ENCODE assay signal across 8 cellular contexts in the genomic region with DNA sequence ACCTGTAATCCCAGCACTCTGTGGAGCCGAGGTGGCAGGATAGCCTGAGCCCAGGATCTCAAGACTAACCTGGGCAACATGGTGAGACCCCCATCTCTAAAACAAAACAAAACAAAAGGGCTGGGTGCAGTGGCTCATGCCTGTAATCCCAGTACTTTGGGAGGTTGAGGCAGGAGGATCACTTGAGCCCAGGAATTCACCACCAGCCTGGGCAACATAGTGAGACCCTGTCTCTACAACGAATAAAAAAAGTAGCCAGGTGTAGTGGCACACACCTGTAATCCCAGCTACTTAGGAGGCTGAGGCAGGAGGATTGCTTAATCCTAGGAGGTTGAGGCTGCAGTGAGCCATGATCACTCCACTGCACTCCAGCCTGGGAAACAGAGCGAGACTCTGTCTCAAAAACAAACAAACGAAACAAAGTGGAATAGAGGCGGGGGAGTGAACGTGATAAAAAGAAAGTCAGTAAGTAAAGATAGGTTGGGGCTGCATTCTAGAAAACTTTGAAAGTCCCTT. TPM values are rescaled to one million over a fixed set of nuclear protein-coding genes. Genes with fewer than 3 reads are reported as not detected.
DNase-seq lines count a peak whose midpoint lies in the region; ATAC-seq, FAIRE-seq and TF ChIP-seq lines count a peak whose summit lies in the region.
"Not testable (repeated sequence)": the region's sequence is repeated elsewhere in the genome, so short reads cannot be mapped to it uniquely, and the experiment has no call there.

No MANE protein-coding gene starts in this region.

- WGBS in upper lobe of left lung, 2 donors = 89 to 97% methylated on average over 6 of the region's 6 CpGs

- peaks cover 32% of the 10 kb centered on the region for H3K36me3 Mint-ChIP-seq in GM23338 (ENCODE audit: low read depth)
- H3K36me3 Mint-ChIP-seq in activated CD4-positive, alpha-beta memory T cell treated with anti-CD3 and anti-CD28 coated beads for 36 hours = peaks cover 32% of the 10 kb centered on the region
- peaks cover 14% of the 10 kb centered on the region for H3K36me3 Mint-ChIP-seq in activated naive CD8-positive, alpha-beta T cell
- peaks cover 19% of the 10 kb centered on the region for H3K36me3 Mint-ChIP-seq in neural crest cell (ENCODE audit: low read depth)
- H3K36me3 Mint-ChIP-seq in stimulated activated memory B cell treated with anti-CD40 and anti-IgM and Interleukin-4, amounts not matched to agents 10 μg/mL and 1 μg/mL and 100 μg/mL, for 72 hours = peaks cover 61% of the 10 kb centered on the region

- TF ChIP-seq EP300 in upper lobe of left lung (IDR thresholded peaks at IDR 0.05) = not testable (repeated sequence)

- H3K27ac ChIP-seq in GM23338 (ENCODE audit: low read depth) (0 out of 2 replicates have a peak overlapping the region, but pooled peaks have one; percentile 66), dorsolateral prefrontal cortex (peak overlapping the region; percentile 63 to 99 (median 93)), kidney (ENCODE audit: low read depth in 2 of 2, low read length in 2 of 2) (peak overlapping the region; percentile 45 to 73), upper lobe of left lung (peak overlapping the region in 3 of 4 donors; percentile 5 to 59 (median 35))

- DNase-seq in GM23338 (ENCODE audit: low spot score); activated CD4-positive, alpha-beta memory T cell treated with anti-CD3 and anti-CD28 coated beads for 36 hours; dorsolateral prefrontal cortex; neural crest cell (ENCODE audit: low read depth, low spot score); upper lobe of left lung: not testable (repeated sequence)
- peak; percentile 9 for DNase-seq in kidney

- not testable (repeated sequence) for H3K27ac Mint-ChIP-seq in GM23338
- H3K27ac Mint-ChIP-seq in activated CD4-positive, alpha-beta memory T cell treated with anti-CD3 and anti-CD28 coated beads for 36 hours = peak overlapping the region; percentile 78
- peak overlapping the region; percentile 87 for H3K27ac Mint-ChIP-seq in activated naive CD8-positive, alpha-beta T cell
- peak overlapping the region; percentile 9 for H3K27ac Mint-ChIP-seq in neural crest cell (ENCODE audit: unreplicated experiment)
- H3K27ac Mint-ChIP-seq in stimulated activated memory B cell treated with anti-CD40 and anti-IgM and Interleukin-4, amounts not matched to agents 10 μg/mL and 1 μg/mL and 100 μg/mL, for 72 hours = peak overlapping the region; percentile 31

- H3K4me1 Mint-ChIP-seq in GM23338 (peaks cover 17% of the 10 kb centered on the region), neural crest cell (peaks cover 36% of the 10 kb centered on the region)
- H3K4me1 Mint-ChIP-seq in activated CD4-positive, alpha-beta memory T cell treated with anti-CD3 and anti-CD28 coated beads for 36 hours (ENCODE audit: low read depth) = peaks cover 61% of the 10 kb centered on the region
- peaks cover 79% of the 10 kb centered on the region for H3K4me1 Mint-ChIP-seq in activated naive CD8-positive, alpha-beta T cell (ENCODE audit: low read depth)
- peaks cover 36% of the 10 kb centered on the region for H3K4me1 Mint-ChIP-seq in stimulated activated memory B cell treated with anti-CD40 and anti-IgM and Interleukin-4, amounts not matched to agents 10 μg/mL and 1 μg/mL and 100 μg/mL, for 72 hours

- not testable (repeated sequence) for H3K9ac ChIP-seq in kidney (ENCODE audit: low read length in 2 of 2)

- H3K27me3 ChIP-seq in GM23338 (ENCODE audit: insufficient read depth); dorsolateral prefrontal cortex; upper lobe of left lung: not testable (repeated sequence)

- not testable (repeated sequence) for TF ChIP-seq POLR2A in upper lobe of left lung (IDR thresholded peaks at IDR 0.05)

- intact Hi-C loops in activated CD4-positive, alpha-beta memory T cell treated with anti-CD3 and anti-CD28 coated beads for 36 hours (cut with micrococcal nuclease); kidney (cut with DNase I): not testable (repeated sequence)
- intact Hi-C loops in dorsolateral prefrontal cortex (cut with DNase I) = loop anchor here in 1 of 2 donors (5.0 kb wide), 1 partner anchor 61 kb away; no protein-coding TSS in a partner anchor

- POLR2A ChIA-PET in activated CD4-positive, alpha-beta memory T cell treated with anti-CD3 and anti-CD28 coated beads for 36 hours (lab: Charles Lee) = not testable (repeated sequence)

- H3K4me3 Mint-ChIP-seq in GM23338; activated CD4-positive, alpha-beta memory T cell treated with anti-CD3 and anti-CD28 coated beads for 36 hours; neural crest cell; stimulated activated memory B cell treated with anti-CD40 and anti-IgM and Interleukin-4, amounts not matched to agents 10 μg/mL and 1 μg/mL and 100 μg/mL, for 72 hours: not testable (repeated sequence)
- H3K4me3 Mint-ChIP-seq in activated naive CD8-positive, alpha-beta T cell = peak overlapping the region; percentile 58

- H3K36me3 ChIP-seq in GM23338 (ENCODE audit: insufficient read depth) = peaks cover 13% of the 10 kb centered on the region
- H3K36me3 ChIP-seq in kidney (ENCODE audit: control insufficient read depth in 1 of 2, insufficient read depth in 2 of 2, low read length in 2 of 2) = peaks cover 12 to 21% of the 10 kb centered on the region in 2 donors
- peaks cover 8 to 32% (median 27%) of the 10 kb centered on the region in 4 donors for H3K36me3 ChIP-seq in upper lobe of left lung

- H3K4me1 ChIP-seq in GM23338 (ENCODE audit: insufficient read depth) (peaks cover 23% of the 10 kb centered on the region), kidney (ENCODE audit: control insufficient read depth in 1 of 2, insufficient read depth in 1 of 2, low read depth in 1 of 2, low read length in 2 of 2) (peaks cover 13 to 17% of the 10 kb centered on the region in 2 donors), upper lobe of left lung (peaks cover 0 to 25% (median 18%) of the 10 kb centered on the region in 4 donors)

- H3K4me2 ChIP-seq in GM23338 = not testable (repeated sequence)

- not testable (repeated sequence) for H3K9me2 ChIP-seq in GM23338 (ENCODE audit: insufficient read depth)

- not testable (repeated sequence) for ATAC-seq in GM23338; stimulated activated memory B cell treated with anti-CD40 and anti-IgM and Interleukin-4, amounts not matched to agents 10 μg/mL and 1 μg/mL and 100 μg/mL, for 72 hours; upper lobe of left lung (ENCODE audit: low FRiP score in 2 of 2)

- FAIRE-seq in kidney (lab: Jason Lieb, UNC) = not testable (repeated sequence)

- not testable (repeated sequence) for H3K9me3 Mint-ChIP-seq in GM23338; activated CD4-positive, alpha-beta memory T cell treated with anti-CD3 and anti-CD28 coated beads for 36 hours; activated naive CD8-positive, alpha-beta T cell (ENCODE audit: low read depth); neural crest cell; stimulated activated memory B cell treated with anti-CD40 and anti-IgM and Interleukin-4, amounts not matched to agents 10 μg/mL and 1 μg/mL and 100 μg/mL, for 72 hours

- TF ChIP-seq CTCF in GM23338 (conservative IDR thresholded peaks at IDR 0.05; ENCODE audit: low read depth in 2 of 2); dorsolateral prefrontal cortex (IDR thresholded peaks at IDR 0.05 in 54 of 56, conservative IDR thresholded peaks at IDR 0.05 in 2 of 56; ENCODE audit: low read depth in 1 of 56, partially characterized antibody in 56 of 56); kidney (IDR thresholded peaks at IDR 0.05; ENCODE audit: borderline replicate concordance, extremely low read depth, insufficient read depth); neural crest cell (conservative IDR thresholded peaks at IDR 0.05); upper lobe of left lung (IDR thresholded peaks at IDR 0.05): not testable (repeated sequence)

- H3F3A ChIP-seq in GM23338 (replicated peaks; ENCODE audit: low read depth) = not testable (repeated sequence)

- not testable (repeated sequence) for H3K4me3 ChIP-seq in GM23338; kidney (ENCODE audit: low read length in 2 of 2); upper lobe of left lung
- peak overlapping the region in 40 of 59 donors; percentile 1 to 45 (median 25) for H3K4me3 ChIP-seq in dorsolateral prefrontal cortex

- CTCF ChIA-PET in activated CD4-positive, alpha-beta memory T cell treated with anti-CD3 and anti-CD28 coated beads for 36 hours (lab: Charles Lee) = not testable (repeated sequence)

- peaks cover 13% of the 10 kb centered on the region for H3K27me3 Mint-ChIP-seq in GM23338 (ENCODE audit: insufficient read depth, low read depth, poor library complexity)
- H3K27me3 Mint-ChIP-seq in activated CD4-positive, alpha-beta memory T cell treated with anti-CD3 and anti-CD28 coated beads for 36 hours; activated naive CD8-positive, alpha-beta T cell; neural crest cell (ENCODE audit: low read depth); stimulated activated memory B cell treated with anti-CD40 and anti-IgM and Interleukin-4, amounts not matched to agents 10 μg/mL and 1 μg/mL and 100 μg/mL, for 72 hours: not testable (repeated sequence)

- H4K20me1 ChIP-seq in GM23338 (replicated peaks; ENCODE audit: insufficient read depth) = not testable (repeated sequence)

- H3K79me2 ChIP-seq in GM23338 (replicated peaks; ENCODE audit: insufficient read depth) = peaks cover 74% of the 10 kb centered on the region

- not testable (repeated sequence) for H2AFZ ChIP-seq in GM23338

- H3K9me3 ChIP-seq in kidney (ENCODE audit: control insufficient read depth in 1 of 2, low read length in 2 of 2); upper lobe of left lung: not testable (repeated sequence)

RNA-seq across cellular contexts. Expression of a gene that starts 28.4 kb away (rescaled TPM):
- 131 and 139 TPM in 2 replicates for total RNA-seq in GM23338 (2014; rRNA removed; shearing (Covaris generic))
- polyA plus RNA-seq in GM23338 (2016; fragmentation: Nextera tagmentation; extraction: Ambion mirVana) (147 and 158 TPM in 2 replicates), kidney (ENCODE audit: insufficient read depth, low read depth, low replicate concordance) (121 TPM)
- total RNA-seq in activated CD4-positive, alpha-beta memory T cell treated with anti-CD3 and anti-CD28 coated beads for 36 hours = 100 to 1,000 TPM; 130 to 134 TPM
- total RNA-seq in dorsolateral prefrontal cortex (100 to 1,000 TPM in 7 of 120 experiments, 10 to 100 TPM in 113; 14.7 to 172 (median 49.8) TPM), kidney (171 TPM), neural crest cell (62.9 and 69.7 TPM in 2 replicates), upper lobe of left lung (100 to 1,000 TPM in 4 of 6 donors, 10 to 100 TPM in 2; 65.8 to 281 (median 113) TPM)

Comparison
In these comparisons a context has a peak if more than half of its experiments do, and no peak if none do; other contexts are left out.
1. H3K27ac ChIP-seq: peak in every context shown above with its lines; median percentile 93 in dorsolateral prefrontal cortex; 66 in GM23338; 59 in kidney; 35 in upper lobe of left lung.